In the genomic region with DNA sequence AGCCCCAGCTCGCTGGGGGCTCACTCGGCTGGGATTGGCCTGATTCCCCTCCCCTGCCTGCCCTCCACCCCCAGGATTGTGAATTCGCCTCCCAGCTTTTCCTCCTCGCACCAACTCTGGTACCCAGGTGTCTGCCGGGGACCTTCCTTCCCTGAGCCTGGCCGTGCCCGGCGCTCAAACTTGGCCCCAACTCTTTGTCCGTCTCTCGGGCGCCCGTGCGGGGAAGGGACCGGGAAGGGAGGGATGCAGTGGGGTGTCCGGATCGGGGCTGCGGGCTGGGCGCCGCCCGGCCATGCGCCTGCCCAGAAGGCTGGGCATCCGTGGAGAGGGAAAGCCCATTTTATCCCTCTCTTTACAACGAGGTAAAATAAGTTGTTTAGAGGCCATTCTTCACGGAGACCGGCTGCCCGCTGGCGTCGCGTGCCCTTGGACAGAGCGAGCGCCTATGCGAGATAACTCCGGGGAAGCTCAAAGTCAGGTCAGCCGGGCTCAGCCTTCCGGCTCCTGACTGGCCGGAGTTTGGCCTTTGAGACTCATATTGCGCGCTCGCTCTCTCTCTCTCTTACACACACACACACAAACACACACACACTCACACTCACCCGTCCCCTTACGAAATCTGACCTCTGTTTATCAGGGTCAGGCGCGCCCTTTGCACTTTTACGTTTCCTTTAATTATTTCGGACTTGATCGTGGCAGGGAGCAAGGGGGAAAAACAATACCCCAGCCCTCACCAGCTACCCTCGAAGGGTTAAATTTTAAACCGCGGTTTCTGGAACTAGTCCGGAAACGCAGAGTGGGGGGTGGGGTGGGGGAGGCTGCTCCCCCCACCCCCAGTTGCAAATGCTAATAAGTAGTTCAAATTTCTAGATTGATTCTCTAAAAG, we compare ENCODE assay signal across 8 cellular contexts. TPM values are rescaled to one million over a fixed set of nuclear protein-coding genes. Genes with fewer than 3 reads are reported as not detected.
DNase-seq lines count a peak whose midpoint lies in the region; ATAC-seq and TF ChIP-seq lines count a peak whose summit lies in the region.

No MANE protein-coding gene starts in this region.

- TF ChIP-seq CTCF in MM.1S (IDR thresholded peaks at IDR 0.05; ENCODE audit: low read length), result no peak
- no peak for TF ChIP-seq CTCF in parathyroid adenoma (IDR thresholded peaks at IDR 0.05)
- TF ChIP-seq CTCF in GM20000 (IDR thresholded peaks at IDR 0.05; ENCODE audit: extremely low read depth, missing control alignments), result no peak

- peak overlapping the region; percentile 91 for H3K4me2 ChIP-seq in MM.1S (ENCODE audit: low read depth, low read length)
- H3K4me2 ChIP-seq in parathyroid adenoma (ENCODE audit: low read length), result peak overlapping the region; percentile 69

- no peaks in the 10 kb centered on the region for H3K9me3 ChIP-seq in MM.1S (replicated peaks; ENCODE audit: insufficient read depth, low read length)
- no peaks in the 10 kb centered on the region for H3K9me3 ChIP-seq in parathyroid adenoma (ENCODE audit: control insufficient read depth, low read length)

- peak; percentile 8 for ATAC-seq in activated naive CD8-positive, alpha-beta T cell treated with anti-CD3 and anti-CD28 coated beads, Interleukin-2, amount 10 ng/mL, durations not matched to agents 7 days and 5 days (ENCODE audit: low read depth)
- ATAC-seq in left cardiac atrium, result peak; percentile 45 to 68

- peak overlapping the region; percentile 93 for H3K27ac ChIP-seq in MM.1S (ENCODE audit: low read length)
- H3K27ac ChIP-seq in parathyroid adenoma, result peak overlapping the region; percentile 96

- peaks cover 18% of the 10 kb centered on the region for H3K4me1 Mint-ChIP-seq in activated naive CD8-positive, alpha-beta T cell treated with anti-CD3 and anti-CD28 coated beads, Interleukin-2, amount 10 ng/mL, durations not matched to agents 7 days and 5 days

- H3K27me3 ChIP-seq in MM.1S (replicated peaks; ENCODE audit: insufficient read depth, low read length), result no peaks in the 10 kb centered on the region
- H3K27me3 ChIP-seq in parathyroid adenoma (ENCODE audit: control insufficient read depth, insufficient read depth, low read length), result no peaks in the 10 kb centered on the region

- H2AFZ ChIP-seq in MM.1S (ENCODE audit: low read length) (no peak overlapping the region), parathyroid adenoma (peak overlapping the region; percentile 90)

- POLR2A ChIA-PET in activated naive CD8-positive, alpha-beta T cell treated with anti-CD3 and anti-CD28 coated beads, Interleukin-2, amount 10 ng/mL, durations not matched to agents 7 days and 5 days (lab: Charles Lee), result interaction anchor here (1.2 kb wide), 1 partner anchor 330 kb away, joined by 7 read pairs; no protein-coding TSS in a partner anchor

- peak; percentile 66 for DNase-seq in CD1c-positive myeloid dendritic cell (ENCODE audit: extremely low spot score)
- DNase-seq in MM.1S, result peak; percentile 38
- DNase-seq in activated naive CD8-positive, alpha-beta T cell treated with anti-CD3 and anti-CD28 coated beads, Interleukin-2, amount 10 ng/mL, durations not matched to agents 7 days and 5 days, result peak; percentile 48
- DNase-seq in left cardiac atrium, result peak; percentile 67
- no peak for DNase-seq in NCI-H2029 (lab: John Stamatoyannopoulos, UW)
- DNase-seq in dedifferentiated amniotic fluid mesenchymal stem cell (ENCODE audit: extremely low spot score), result no peak
- DNase-seq in GM20000 (ENCODE audit: low spot score), result no peak

- H3K9me2 ChIP-seq in MM.1S (replicated peaks; ENCODE audit: insufficient read depth, low read length), result no peaks in the 10 kb centered on the region

- peaks cover 53% of the 10 kb centered on the region for H3K79me2 ChIP-seq in MM.1S (ENCODE audit: low read length)
- H3K79me2 ChIP-seq in parathyroid adenoma, result peaks cover 21% of the 10 kb centered on the region

- intact Hi-C loops in left cardiac atrium (cut with DNase I), result loop anchor here (5.0 to 10.0 kb wide), 4 partner anchors 483 to 1477 kb away; no protein-coding TSS in a partner anchor

- H4K20me1 ChIP-seq in MM.1S (ENCODE audit: insufficient read depth, low read length), result 0 out of 2 replicates have a peak, but pooled peaks cover 4% of the 10 kb centered on the region

- H3F3A ChIP-seq in MM.1S (ENCODE audit: insufficient read depth, low read length), result peaks cover 41% of the 10 kb centered on the region

- H3K9ac ChIP-seq in MM.1S (ENCODE audit: low read length) (peak overlapping the region; percentile 96), parathyroid adenoma (peak overlapping the region; percentile 22)

- H3K27me3 Mint-ChIP-seq in activated naive CD8-positive, alpha-beta T cell treated with anti-CD3 and anti-CD28 coated beads, Interleukin-2, amount 10 ng/mL, durations not matched to agents 7 days and 5 days, result peaks cover 73% of the 10 kb centered on the region

- H3K4me3 Mint-ChIP-seq in activated naive CD8-positive, alpha-beta T cell treated with anti-CD3 and anti-CD28 coated beads, Interleukin-2, amount 10 ng/mL, durations not matched to agents 7 days and 5 days, result peak overlapping the region; percentile 86

- no peaks in the 10 kb centered on the region for H3K9me3 Mint-ChIP-seq in activated naive CD8-positive, alpha-beta T cell treated with anti-CD3 and anti-CD28 coated beads, Interleukin-2, amount 10 ng/mL, durations not matched to agents 7 days and 5 days

- no peaks in the 10 kb centered on the region for H3K36me3 Mint-ChIP-seq in activated naive CD8-positive, alpha-beta T cell treated with anti-CD3 and anti-CD28 coated beads, Interleukin-2, amount 10 ng/mL, durations not matched to agents 7 days and 5 days

- no peak overlapping the region for H3K27ac Mint-ChIP-seq in activated naive CD8-positive, alpha-beta T cell treated with anti-CD3 and anti-CD28 coated beads, Interleukin-2, amount 10 ng/mL, durations not matched to agents 7 days and 5 days

- H3K4me1 ChIP-seq in MM.1S (ENCODE audit: low read length) (0 out of 2 replicates have a peak, but pooled peaks cover 3% of the 10 kb centered on the region), parathyroid adenoma (peaks cover 24% of the 10 kb centered on the region)

- H3K36me3 ChIP-seq in MM.1S (replicated peaks; ENCODE audit: insufficient read depth, low read length) (0 out of 2 replicates have a peak, but pooled peaks cover 7% of the 10 kb centered on the region), parathyroid adenoma (ENCODE audit: control insufficient read depth, insufficient read depth, low read length) (peaks cover 17% of the 10 kb centered on the region)

- peak overlapping the region; percentile 78 for H3K4me3 ChIP-seq in MM.1S (ENCODE audit: low read length)
- peak overlapping the region; percentile 95 for H3K4me3 ChIP-seq in parathyroid adenoma (ENCODE audit: low read depth, low read length)

RNA-seq across cellular contexts. Expression of gene MAF, which starts 0.8 kb away (rescaled TPM):
- 1 to 10 TPM; 7.6 to 8.8 TPM for total RNA-seq in activated naive CD8-positive, alpha-beta T cell treated with anti-CD3 and anti-CD28 coated beads, Interleukin-2, amount 10 ng/mL, durations not matched to agents 7 days and 5 days
- total RNA-seq in left cardiac atrium, result 10 to 100 TPM; 19.5 to 38.5 TPM

Comparison
In these comparisons a context has a peak if more than half of its experiments do, and no peak if none do; other contexts are left out.
1. DNase-seq: peak in CD1c-positive myeloid dendritic cell (single experiment), MM.1S (single experiment), activated naive CD8-positive, alpha-beta T cell treated with anti-CD3 and anti-CD28 coated beads, Interleukin-2, amount 10 ng/mL, durations not matched to agents 7 days and 5 days (single experiment) and left cardiac atrium (single experiment); none in NCI-H2029 (single experiment), dedifferentiated amniotic fluid mesenchymal stem cell (single experiment) and GM20000 (single experiment).